In the genomic region with DNA sequence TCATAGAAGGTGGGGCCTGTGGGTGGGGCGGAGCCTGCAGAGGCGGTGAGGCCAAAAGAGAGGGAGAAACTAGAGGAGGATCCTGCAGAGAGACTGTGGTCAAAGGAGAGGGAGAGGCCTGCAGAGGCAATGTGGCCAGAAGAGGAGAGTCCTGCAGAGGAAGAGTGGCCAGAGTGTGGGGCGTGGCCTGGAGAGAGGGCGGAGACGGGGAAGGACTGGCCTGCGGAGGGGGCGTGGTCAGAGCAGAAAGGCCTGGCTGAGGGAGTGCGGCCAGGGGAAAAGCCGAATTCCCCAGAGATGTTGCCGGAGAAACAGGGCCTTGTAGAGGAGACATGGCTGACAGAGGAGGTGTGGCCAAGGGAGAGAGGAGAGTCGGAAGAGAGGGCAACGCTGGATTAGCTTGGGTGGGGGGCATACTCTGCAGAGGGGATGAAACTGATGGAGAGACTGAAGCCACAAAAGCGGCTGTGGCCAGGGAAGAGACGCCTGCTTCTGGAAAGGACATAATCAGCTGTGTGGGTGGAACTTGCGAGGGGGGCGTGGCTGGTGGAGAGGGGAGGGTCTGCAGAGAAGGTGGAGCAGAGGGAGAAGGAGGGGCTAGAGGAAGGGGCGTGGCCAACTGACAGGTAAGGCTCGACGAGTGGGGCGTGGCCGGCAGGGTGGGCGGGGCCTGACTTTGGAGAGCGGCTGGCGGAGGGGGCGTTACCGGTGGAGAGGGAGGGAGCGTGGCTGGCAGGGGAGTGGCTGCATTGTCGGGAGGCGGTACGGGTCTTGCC, we compare ENCODE assay signal across 1 cellular context.
TF ChIP-seq lines count a peak whose summit lies in the region.

No MANE protein-coding gene starts in this region.

TF ChIP-seq in SK-N-SH treated with all-trans-retinoic acid at 6 μM for 48 hours, 23 proteins besides CTCF, POLR2A, EP300 and RAD21 (continued from another document):
- no peak for TF ChIP-seq PPARA (CRISPR knock-in tag; IDR thresholded peaks at IDR 0.05; ENCODE audit: borderline replicate concordance)
- TF ChIP-seq ESRRG (CRISPR knock-in tag; IDR thresholded peaks at IDR 0.05): no peak
- TF ChIP-seq, protein P1, sequence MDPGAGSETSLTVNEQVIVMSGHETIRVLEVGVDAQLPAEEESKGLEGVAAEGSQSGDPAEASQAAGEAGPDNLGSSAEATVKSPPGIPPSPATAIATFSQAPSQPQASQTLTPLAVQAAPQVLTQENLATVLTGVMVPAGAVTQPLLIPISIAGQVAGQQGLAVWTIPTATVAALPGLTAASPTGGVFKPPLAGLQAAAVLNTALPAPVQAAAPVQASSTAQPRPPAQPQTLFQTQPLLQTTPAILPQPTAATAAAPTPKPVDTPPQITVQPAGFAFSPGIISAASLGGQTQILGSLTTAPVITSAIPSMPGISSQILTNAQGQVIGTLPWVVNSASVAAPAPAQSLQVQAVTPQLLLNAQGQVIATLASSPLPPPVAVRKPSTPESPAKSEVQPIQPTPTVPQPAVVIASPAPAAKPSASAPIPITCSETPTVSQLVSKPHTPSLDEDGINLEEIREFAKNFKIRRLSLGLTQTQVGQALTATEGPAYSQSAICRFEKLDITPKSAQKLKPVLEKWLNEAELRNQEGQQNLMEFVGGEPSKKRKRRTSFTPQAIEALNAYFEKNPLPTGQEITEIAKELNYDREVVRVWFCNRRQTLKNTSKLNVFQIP (CRISPR knock-in tag; IDR thresholded peaks at IDR 0.05; ENCODE audit: borderline replicate concordance, low read depth): no peak
- TF ChIP-seq, protein P2, sequence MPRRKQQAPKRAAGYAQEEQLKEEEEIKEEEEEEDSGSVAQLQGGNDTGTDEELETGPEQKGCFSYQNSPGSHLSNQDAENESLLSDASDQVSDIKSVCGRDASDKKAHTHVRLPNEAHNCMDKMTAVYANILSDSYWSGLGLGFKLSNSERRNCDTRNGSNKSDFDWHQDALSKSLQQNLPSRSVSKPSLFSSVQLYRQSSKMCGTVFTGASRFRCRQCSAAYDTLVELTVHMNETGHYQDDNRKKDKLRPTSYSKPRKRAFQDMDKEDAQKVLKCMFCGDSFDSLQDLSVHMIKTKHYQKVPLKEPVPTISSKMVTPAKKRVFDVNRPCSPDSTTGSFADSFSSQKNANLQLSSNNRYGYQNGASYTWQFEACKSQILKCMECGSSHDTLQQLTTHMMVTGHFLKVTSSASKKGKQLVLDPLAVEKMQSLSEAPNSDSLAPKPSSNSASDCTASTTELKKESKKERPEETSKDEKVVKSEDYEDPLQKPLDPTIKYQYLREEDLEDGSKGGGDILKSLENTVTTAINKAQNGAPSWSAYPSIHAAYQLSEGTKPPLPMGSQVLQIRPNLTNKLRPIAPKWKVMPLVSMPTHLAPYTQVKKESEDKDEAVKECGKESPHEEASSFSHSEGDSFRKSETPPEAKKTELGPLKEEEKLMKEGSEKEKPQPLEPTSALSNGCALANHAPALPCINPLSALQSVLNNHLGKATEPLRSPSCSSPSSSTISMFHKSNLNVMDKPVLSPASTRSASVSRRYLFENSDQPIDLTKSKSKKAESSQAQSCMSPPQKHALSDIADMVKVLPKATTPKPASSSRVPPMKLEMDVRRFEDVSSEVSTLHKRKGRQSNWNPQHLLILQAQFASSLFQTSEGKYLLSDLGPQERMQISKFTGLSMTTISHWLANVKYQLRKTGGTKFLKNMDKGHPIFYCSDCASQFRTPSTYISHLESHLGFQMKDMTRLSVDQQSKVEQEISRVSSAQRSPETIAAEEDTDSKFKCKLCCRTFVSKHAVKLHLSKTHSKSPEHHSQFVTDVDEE (CRISPR knock-in tag; IDR thresholded peaks at IDR 0.05): no peak
- TF ChIP-seq TOX (CRISPR knock-in tag; IDR thresholded peaks at IDR 0.05; ENCODE audit: borderline replicate concordance): no peak
